In the genomic region with DNA sequence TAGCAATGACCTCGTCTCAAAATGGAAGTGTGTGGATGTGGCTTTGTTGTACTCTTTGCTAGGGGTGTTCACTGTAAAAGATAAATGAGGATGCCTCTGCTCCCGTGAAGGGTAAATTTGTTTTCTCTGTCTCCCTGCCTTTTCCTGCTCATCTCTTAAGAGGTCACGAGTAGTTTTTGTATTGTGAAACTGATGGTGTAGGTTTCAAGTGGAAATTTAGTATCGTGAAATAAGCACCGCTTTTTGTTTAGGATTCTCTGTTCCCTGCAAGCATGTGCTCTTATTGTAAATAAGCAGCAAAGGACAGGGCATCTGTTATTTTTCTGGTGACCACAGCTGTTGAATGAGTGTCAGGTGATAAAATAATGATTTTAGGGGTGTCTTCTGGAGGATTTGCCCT, we compare ENCODE assay signal across 1 cellular context.
TF ChIP-seq lines count a peak whose summit lies in the region.

No MANE protein-coding gene starts in this region.

TF ChIP-seq in WTC11, 78 proteins besides CTCF, POLR2A, EP300 and RAD21 (continued from another document):
- no peak for TF ChIP-seq ATF1 (CRISPR knock-in tag; IDR thresholded peaks at IDR 0.05)
- no peak for TF ChIP-seq CBFB (CRISPR knock-in tag; IDR thresholded peaks at IDR 0.05; ENCODE audit: low read depth)
- TF ChIP-seq, protein P1, sequence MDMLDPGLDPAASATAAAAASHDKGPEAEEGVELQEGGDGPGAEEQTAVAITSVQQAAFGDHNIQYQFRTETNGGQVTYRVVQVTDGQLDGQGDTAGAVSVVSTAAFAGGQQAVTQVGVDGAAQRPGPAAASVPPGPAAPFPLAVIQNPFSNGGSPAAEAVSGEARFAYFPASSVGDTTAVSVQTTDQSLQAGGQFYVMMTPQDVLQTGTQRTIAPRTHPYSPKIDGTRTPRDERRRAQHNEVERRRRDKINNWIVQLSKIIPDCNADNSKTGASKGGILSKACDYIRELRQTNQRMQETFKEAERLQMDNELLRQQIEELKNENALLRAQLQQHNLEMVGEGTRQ (CRISPR knock-in tag; IDR thresholded peaks at IDR 0.05), result no peak
- TF ChIP-seq, protein P2, sequence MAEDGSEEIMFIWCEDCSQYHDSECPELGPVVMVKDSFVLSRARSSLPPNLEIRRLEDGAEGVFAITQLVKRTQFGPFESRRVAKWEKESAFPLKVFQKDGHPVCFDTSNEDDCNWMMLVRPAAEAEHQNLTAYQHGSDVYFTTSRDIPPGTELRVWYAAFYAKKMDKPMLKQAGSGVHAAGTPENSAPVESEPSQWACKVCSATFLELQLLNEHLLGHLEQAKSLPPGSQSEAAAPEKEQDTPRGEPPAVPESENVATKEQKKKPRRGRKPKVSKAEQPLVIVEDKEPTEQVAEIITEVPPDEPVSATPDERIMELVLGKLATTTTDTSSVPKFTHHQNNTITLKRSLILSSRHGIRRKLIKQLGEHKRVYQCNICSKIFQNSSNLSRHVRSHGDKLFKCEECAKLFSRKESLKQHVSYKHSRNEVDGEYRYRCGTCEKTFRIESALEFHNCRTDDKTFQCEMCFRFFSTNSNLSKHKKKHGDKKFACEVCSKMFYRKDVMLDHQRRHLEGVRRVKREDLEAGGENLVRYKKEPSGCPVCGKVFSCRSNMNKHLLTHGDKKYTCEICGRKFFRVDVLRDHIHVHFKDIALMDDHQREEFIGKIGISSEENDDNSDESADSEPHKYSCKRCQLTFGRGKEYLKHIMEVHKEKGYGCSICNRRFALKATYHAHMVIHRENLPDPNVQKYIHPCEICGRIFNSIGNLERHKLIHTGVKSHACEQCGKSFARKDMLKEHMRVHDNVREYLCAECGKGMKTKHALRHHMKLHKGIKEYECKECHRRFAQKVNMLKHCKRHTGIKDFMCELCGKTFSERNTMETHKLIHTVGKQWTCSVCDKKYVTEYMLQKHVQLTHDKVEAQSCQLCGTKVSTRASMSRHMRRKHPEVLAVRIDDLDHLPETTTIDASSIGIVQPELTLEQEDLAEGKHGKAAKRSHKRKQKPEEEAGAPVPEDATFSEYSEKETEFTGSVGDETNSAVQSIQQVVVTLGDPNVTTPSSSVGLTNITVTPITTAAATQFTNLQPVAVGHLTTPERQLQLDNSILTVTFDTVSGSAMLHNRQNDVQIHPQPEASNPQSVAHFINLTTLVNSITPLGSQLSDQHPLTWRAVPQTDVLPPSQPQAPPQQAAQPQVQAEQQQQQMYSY (CRISPR knock-in tag; IDR thresholded peaks at IDR 0.05), result no peak
- no peak for TF ChIP-seq SOX15 (CRISPR knock-in tag; IDR thresholded peaks at IDR 0.05)
- TF ChIP-seq TEAD4 (CRISPR knock-in tag; IDR thresholded peaks at IDR 0.05), result no peak
